12 cellular contexts compared by ENCODE assay signal in genomic region chr11:125264091-125265022, GRCh38.
DNase-seq lines count a peak whose midpoint lies in the region; ATAC-seq and TF ChIP-seq lines count a peak whose summit lies in the region.
"Had no signal": no experiment of that assay in that cellular context is flagged by ENCODE, and none has a peak within 500 bp of the region (broad histone marks: within the 10 kb centered on the region; RNA-seq: fewer than 3 reads in every experiment).

No MANE protein-coding gene starts in this region.

- no peak for TF ChIP-seq CTCF in sigmoid colon (IDR thresholded peaks at IDR 0.05)

- DNase-seq in GM23248 (no peak), NCI-H82 treated with DMSO at 0.1 percent for 48 hours (lab: John Stamatoyannopoulos, UW; ENCODE audit: unreplicated experiment) (peak; percentile 42), sigmoid colon (no peak), KBM-7 (no peak)
- DNase-seq in activated CD4-positive, CD25-positive, alpha-beta regulatory T cell treated with anti-CD3 and anti-CD28 coated beads, Interleukin-2, amount 50 U/mL, for 72 hours: no peak
- DNase-seq: activated naive CD8-positive, alpha-beta T cell treated with anti-CD3 and anti-CD28 coated beads for 36 hours; NCI-H187 treated with DMSO at 0.1 percent for 48 hours; NCI-H748 treated with DMSO at 0.1 percent for 48 hours; stimulated activated CD4-positive, alpha-beta T cell treated with anti-CD3 and anti-CD28 coated beads, Interleukin-1b, Interleukin-23, amount 100 ng/mL, for 48 hours had no signal

- peak overlapping the region; percentile 76 for H2AFZ ChIP-seq in GM23248

- peak overlapping the region; percentile 28; the same call in 1 of the 2 replicates for H3K4me3 ChIP-seq in GM23248
- H3K4me3 ChIP-seq in iPS-18a (ENCODE audit: low read length): peak overlapping the region; percentile 2
- H3K4me3 ChIP-seq in sigmoid colon: no peak overlapping the region

- no peaks in the 10 kb centered on the region for H3F3A ChIP-seq in GM23248 (ENCODE audit: insufficient read depth)

- intact Hi-C loops in sigmoid colon (cut with DNase I): no loop called here

- TF ChIP-seq POLR2A in sigmoid colon (IDR thresholded peaks at IDR 0.05): no peak

- TF ChIP-seq EP300 in sigmoid colon (IDR thresholded peaks at IDR 0.05): no peak

- H3K9ac ChIP-seq in GM23248 (peak overlapping the region; percentile 74), iPS-18a (ENCODE audit: low read length) (no peak overlapping the region)

- no peaks in the 10 kb centered on the region for H3K36me3 ChIP-seq in GM23248 (ENCODE audit: low read depth)
- no peaks in the 10 kb centered on the region for H3K36me3 ChIP-seq in iPS-18a (ENCODE audit: control insufficient read depth, low read depth, low read length)
- H3K36me3 ChIP-seq in sigmoid colon: no peaks in the 10 kb centered on the region

- no peaks in the 10 kb centered on the region for H3K27me3 ChIP-seq in GM23248 (replicated peaks; ENCODE audit: insufficient read depth)
- peaks cover 26% of the 10 kb centered on the region for H3K27me3 ChIP-seq in iPS-18a (ENCODE audit: control insufficient read depth, insufficient read depth, low read length)
- peaks cover 0 to 9% (median 5%) of the 10 kb centered on the region in 3 donors for H3K27me3 ChIP-seq in sigmoid colon

- H3K4me1 ChIP-seq in GM23248 (ENCODE audit: insufficient read depth): peaks cover 16% of the 10 kb centered on the region
- peaks cover 36% of the 10 kb centered on the region for H3K4me1 ChIP-seq in iPS-18a (ENCODE audit: control insufficient read depth, low read depth, low read length)
- H3K4me1 ChIP-seq in sigmoid colon: peaks cover 0 to 30% (median 5%) of the 10 kb centered on the region in 4 donors

- no peaks in the 10 kb centered on the region for H3K79me2 ChIP-seq in GM23248 (ENCODE audit: insufficient read depth)

- WGBS in GM23248 (ENCODE audit: low coverage in 1 of 2, low lambda C conversion rate in 2 of 2, missing lambda C conversion rate in 2 of 2), 2 experiments: 90 to 93% methylated on average over 12 to 14 of the region's 14 CpGs
- WGBS in sigmoid colon, 2 donors: 69 to 84% methylated on average over 14 of the region's 14 CpGs

- H3K27ac ChIP-seq in GM23248: peak overlapping the region; percentile 86
- H3K27ac ChIP-seq in iPS-18a (ENCODE audit: low read length): no peak overlapping the region
- peak overlapping the region in 3 of 4 donors; percentile 38 to 43 (median 43) for H3K27ac ChIP-seq in sigmoid colon

- no peaks in the 10 kb centered on the region for H4K20me1 ChIP-seq in GM23248 (ENCODE audit: insufficient read depth)

- ATAC-seq in GM21423 (IDR thresholded peaks at IDR 0.05; ENCODE audit: unreplicated experiment) (no peak), HG03439 (IDR thresholded peaks at IDR 0.05; ENCODE audit: unreplicated experiment) (no peak)

- H3K4me2 ChIP-seq in GM23248 (ENCODE audit: unreplicated experiment): peak overlapping the region; percentile 74

- H3K9me3 ChIP-seq in GM23248 (ENCODE audit: low read depth): no peaks in the 10 kb centered on the region
- no peaks in the 10 kb centered on the region for H3K9me3 ChIP-seq in iPS-18a (ENCODE audit: control insufficient read depth, low read depth, low read length)
- H3K9me3 ChIP-seq in sigmoid colon: no peaks in the 10 kb centered on the region

- in situ Hi-C loops in GM23248 (cut with MboI): no loop called here
- in situ Hi-C loops in KBM-7 (cut with MboI; ENCODE audit: low pct_unique_long_range_greater_than_20kb, low sequenced_read_pairs): no loop called here

- no peaks in the 10 kb centered on the region for H3K9me2 ChIP-seq in GM23248 (ENCODE audit: insufficient read depth)

Comparison
In these comparisons a context has a peak if more than half of its experiments do, and no peak if none do; other contexts are left out.
1. H3K4me3 ChIP-seq: peak in GM23248 (single experiment) and iPS-18a (single experiment); none in sigmoid colon (0 of 4).